In genomic region chr15:68277605-68278344, GRCh38 we compare ENCODE assay signal across 1 cellular context.
TF ChIP-seq lines count a peak whose summit lies in the region.

FEM1B (plus strand) TSS chr15:68277745; CDS start chr15:68278418, 673 bp downstream.

TF ChIP-seq in WTC11, 78 proteins besides CTCF, POLR2A, EP300 and RAD21 (continued from another document):
- TF ChIP-seq ZBTB21 (CRISPR knock-in tag; IDR thresholded peaks at IDR 0.05; ENCODE audit: borderline replicate concordance), result no peak
- peak; percentile 8; the same call in 1 of the 2 replicates for TF ChIP-seq NFE2L1 (CRISPR knock-in tag; IDR thresholded peaks at IDR 0.05)
- peak; percentile 85 for TF ChIP-seq SP1 (CRISPR knock-in tag; conservative IDR thresholded peaks at IDR 0.05)
- peak; percentile 93 for TF ChIP-seq KAT7 (CRISPR knock-in tag; IDR thresholded peaks at IDR 0.05; ENCODE audit: borderline replicate concordance)
- TF ChIP-seq TCF7 (CRISPR knock-in tag; IDR thresholded peaks at IDR 0.05; ENCODE audit: low read depth), result peak; percentile 22; the same call in 1 of the 2 replicates
- TF ChIP-seq ESRRA (CRISPR knock-in tag; IDR thresholded peaks at IDR 0.05; ENCODE audit: borderline replicate concordance), result peak; percentile 99
- no peak; the same call in 1 of the 2 replicates for TF ChIP-seq ZBTB43 (CRISPR knock-in tag; IDR thresholded peaks at IDR 0.05)
- peak; percentile 56; the same call in 1 of the 2 replicates for TF ChIP-seq CREM (CRISPR knock-in tag; IDR thresholded peaks at IDR 0.05)
- TF ChIP-seq GTF2I (CRISPR knock-in tag; conservative IDR thresholded peaks at IDR 0.05), result no peak
- no peak for TF ChIP-seq FOXJ3 (CRISPR knock-in tag; IDR thresholded peaks at IDR 0.05; ENCODE audit: borderline replicate concordance)
- TF ChIP-seq TEAD4 (CRISPR knock-in tag; IDR thresholded peaks at IDR 0.05), result peak; percentile 70
- no peak for TF ChIP-seq ATF6 (CRISPR knock-in tag; IDR thresholded peaks at IDR 0.05)
- peak; percentile 54; the same call in 1 of the 2 replicates for TF ChIP-seq USF2 (CRISPR knock-in tag; IDR thresholded peaks at IDR 0.05)
- TF ChIP-seq ZMAT4 (CRISPR knock-in tag; IDR thresholded peaks at IDR 0.05), result no peak
- TF ChIP-seq ZNF512 (CRISPR knock-in tag; IDR thresholded peaks at IDR 0.05; ENCODE audit: borderline replicate concordance), result no peak
- TF ChIP-seq STAT6 (CRISPR knock-in tag; conservative IDR thresholded peaks at IDR 0.05; ENCODE audit: low read depth), result no peak
- no peak for TF ChIP-seq RORB (CRISPR knock-in tag; IDR thresholded peaks at IDR 0.05)
- no peak for TF ChIP-seq PRRX2 (CRISPR knock-in tag; IDR thresholded peaks at IDR 0.05)
- no peak for TF ChIP-seq MLX (CRISPR knock-in tag; IDR thresholded peaks at IDR 0.05)
- no peak for TF ChIP-seq E2F1 (CRISPR knock-in tag; IDR thresholded peaks at IDR 0.05)
- no peak for TF ChIP-seq MXD4 (CRISPR knock-in tag; IDR thresholded peaks at IDR 0.05; ENCODE audit: borderline replicate concordance)
- TF ChIP-seq E2F4 (CRISPR knock-in tag; IDR thresholded peaks at IDR 0.05; ENCODE audit: borderline replicate concordance, low read depth), result peak; percentile 66; the same call in 1 of the 2 replicates
- TF ChIP-seq ZNF138 (CRISPR knock-in tag; conservative IDR thresholded peaks at IDR 0.05), result no peak
- TF ChIP-seq SOX15 (CRISPR knock-in tag; IDR thresholded peaks at IDR 0.05), result 0 out of 2 replicates have a peak, but pooled peaks have one; percentile 3
- TF ChIP-seq ZNF121 (CRISPR knock-in tag; IDR thresholded peaks at IDR 0.05), result no peak
- no peak for TF ChIP-seq ATF3 (CRISPR knock-in tag; conservative IDR thresholded peaks at IDR 0.05)
- no peak for TF ChIP-seq JAZF1 (CRISPR knock-in tag; IDR thresholded peaks at IDR 0.05)
- no peak for TF ChIP-seq NR2C2 (CRISPR knock-in tag; IDR thresholded peaks at IDR 0.05)
- no peak for TF ChIP-seq GRHL2 (CRISPR knock-in tag; IDR thresholded peaks at IDR 0.05; ENCODE audit: insufficient replicate concordance, severe bottlenecking)
- TF ChIP-seq FOXP4 (CRISPR knock-in tag; IDR thresholded peaks at IDR 0.05), result peak; percentile 50; the same call in 1 of the 2 replicates
- no peak for TF ChIP-seq ZNF263 (CRISPR knock-in tag; IDR thresholded peaks at IDR 0.05; ENCODE audit: low read depth)
- TF ChIP-seq ATF2 (CRISPR knock-in tag; IDR thresholded peaks at IDR 0.05; ENCODE audit: borderline replicate concordance, low read depth), result no peak
